In the genomic region with DNA sequence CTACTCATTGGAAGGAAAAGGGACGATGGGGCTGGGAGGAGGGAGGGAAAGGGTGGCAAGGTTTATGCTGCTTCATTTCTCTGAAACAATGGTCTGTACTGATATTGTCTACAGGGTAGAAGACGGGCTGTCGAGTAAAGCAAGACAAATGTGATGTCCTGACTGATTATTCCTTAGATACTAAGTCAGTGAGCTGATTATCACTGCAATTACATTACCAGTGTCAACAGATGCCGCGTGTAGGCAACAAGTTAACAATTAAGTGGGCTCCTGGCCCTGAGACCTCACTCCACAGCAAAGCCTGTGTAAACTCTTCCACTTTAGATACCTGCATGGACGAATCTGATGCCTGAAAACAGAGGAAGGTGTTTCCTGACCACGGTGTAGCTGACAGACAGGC, we compare ENCODE assay signal across 1 cellular context.
TF ChIP-seq lines count a peak whose summit lies in the region.

No MANE protein-coding gene starts in this region.

TF ChIP-seq in H1, 55 proteins besides CTCF, POLR2A, EP300 and RAD21 (continued from another document):
- TF ChIP-seq, protein P1, sequence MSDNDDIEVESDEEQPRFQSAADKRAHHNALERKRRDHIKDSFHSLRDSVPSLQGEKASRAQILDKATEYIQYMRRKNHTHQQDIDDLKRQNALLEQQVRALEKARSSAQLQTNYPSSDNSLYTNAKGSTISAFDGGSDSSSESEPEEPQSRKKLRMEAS (IDR thresholded peaks at IDR 0.05), result no peak
- no peak for TF ChIP-seq CBX5 (IDR thresholded peaks at IDR 0.05; ENCODE audit: low read depth, low read length)
- TF ChIP-seq CTBP2 (IDR thresholded peaks at IDR 0.05; ENCODE audit: borderline replicate concordance, insufficient read depth, insufficient read length, low read length), result no peak
- no peak for TF ChIP-seq CEBPB (IDR thresholded peaks at IDR 0.05; ENCODE audit: low read depth, low read length)
- no peak for TF ChIP-seq TAF1 (IDR thresholded peaks at IDR 0.05; ENCODE audit: low read depth, low read length)
- no peak for TF ChIP-seq CHD2 (IDR thresholded peaks at IDR 0.05; ENCODE audit: low read length)
- no peak for TF ChIP-seq JUND (IDR thresholded peaks at IDR 0.05; ENCODE audit: low read length)
- TF ChIP-seq RXRA (IDR thresholded peaks at IDR 0.05; ENCODE audit: insufficient read depth, low read depth, low read length), result no peak
- TF ChIP-seq, protein P2, sequence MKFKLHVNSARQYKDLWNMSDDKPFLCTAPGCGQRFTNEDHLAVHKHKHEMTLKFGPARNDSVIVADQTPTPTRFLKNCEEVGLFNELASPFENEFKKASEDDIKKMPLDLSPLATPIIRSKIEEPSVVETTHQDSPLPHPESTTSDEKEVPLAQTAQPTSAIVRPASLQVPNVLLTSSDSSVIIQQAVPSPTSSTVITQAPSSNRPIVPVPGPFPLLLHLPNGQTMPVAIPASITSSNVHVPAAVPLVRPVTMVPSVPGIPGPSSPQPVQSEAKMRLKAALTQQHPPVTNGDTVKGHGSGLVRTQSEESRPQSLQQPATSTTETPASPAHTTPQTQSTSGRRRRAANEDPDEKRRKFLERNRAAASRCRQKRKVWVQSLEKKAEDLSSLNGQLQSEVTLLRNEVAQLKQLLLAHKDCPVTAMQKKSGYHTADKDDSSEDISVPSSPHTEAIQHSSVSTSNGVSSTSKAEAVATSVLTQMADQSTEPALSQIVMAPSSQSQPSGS (IDR thresholded peaks at IDR 0.05; ENCODE audit: low read length), result no peak
TF ChIP-seq in H1: peak in this region for 0.
